ENCODE assay signal across 15 cellular contexts in genomic region chr14:28101992-28102391, GRCh38.
A peak's percentile ranks its signal among the peaks of the same experiment; 100 is the strongest.
DNase-seq lines count a peak whose midpoint lies in the region; TF ChIP-seq lines count a peak whose summit lies in the region.
"Had no signal": no experiment of that assay in that cellular context is flagged by ENCODE, and none has a peak within 500 bp of the region (broad histone marks: within the 10 kb centered on the region; RNA-seq: fewer than 3 reads in every experiment).

No MANE protein-coding gene starts in this region.

- DNase-seq in DMS153 (lab: John Stamatoyannopoulos, UW) = peak; percentile 77
- peak; percentile 92 for DNase-seq in NCI-H1105 treated with DMSO at 0.1 percent for 48 hours (lab: John Stamatoyannopoulos, UW)
- peak; percentile 54 for DNase-seq in NCI-H2227 treated with DMSO at 0.1 percent for 48 hours (lab: John Stamatoyannopoulos, UW)
- DNase-seq in SHP77 treated with DMSO at 0.1 percent for 48 hours (lab: John Stamatoyannopoulos, UW) = peak; percentile 98
- DNase-seq in activated naive CD8-positive, alpha-beta T cell treated with anti-CD3 and anti-CD28 coated beads for 36 hours = no peak
- no peak for DNase-seq in nephron progenitor cell
- DNase-seq in progenitor cell of endocrine pancreas (ENCODE audit: low spot score, unreplicated experiment) = no peak
- DNase-seq in NAMALWA (ENCODE audit: low spot score) = no peak
- DNase-seq: adrenal gland, H7, heart right ventricle, IMR-90, MM.1S, T-helper 2 cell had no signal

- TF ChIP-seq CTCF in nephron progenitor cell (IDR thresholded peaks at IDR 0.05) (no peak), progenitor cell of endocrine pancreas (IDR thresholded peaks at IDR 0.05; ENCODE audit: unreplicated experiment) (no peak)

- H3K27me3 Mint-ChIP-seq in activated naive CD8-positive, alpha-beta T cell treated with anti-CD3 and anti-CD28 coated beads for 36 hours = no peaks in the 10 kb centered on the region
- H3K27me3 Mint-ChIP-seq in nephron progenitor cell (ENCODE audit: low read depth, poor library complexity) (no peaks in the 10 kb centered on the region), progenitor cell of endocrine pancreas (no peaks in the 10 kb centered on the region)

- H3K9me3 Mint-ChIP-seq in activated naive CD8-positive, alpha-beta T cell treated with anti-CD3 and anti-CD28 coated beads for 36 hours = peaks cover 5% of the 10 kb centered on the region
- H3K9me3 Mint-ChIP-seq in nephron progenitor cell (no peaks in the 10 kb centered on the region), progenitor cell of endocrine pancreas (ENCODE audit: low read depth) (peaks cover 3% of the 10 kb centered on the region)

- H3K27ac Mint-ChIP-seq in activated naive CD8-positive, alpha-beta T cell treated with anti-CD3 and anti-CD28 coated beads for 36 hours = no peak overlapping the region
- no peak overlapping the region for H3K27ac Mint-ChIP-seq in nephron progenitor cell
- no peak overlapping the region for H3K27ac Mint-ChIP-seq in progenitor cell of endocrine pancreas
- H3K27ac Mint-ChIP-seq: activated T-helper 2 cell treated with anti-CD3 and anti-CD28 coated beads, Interferon-gamma antibody, Interleukin-2, Interleukin-4, amounts not matched to agents 10 μg/mL and 5 μg/mL and 100 μg/mL, durations not matched to agents 14 hours and 24 hours and 36 hours had no signal

- H3K36me3 Mint-ChIP-seq in activated naive CD8-positive, alpha-beta T cell treated with anti-CD3 and anti-CD28 coated beads for 36 hours = no peaks in the 10 kb centered on the region
- H3K36me3 Mint-ChIP-seq in nephron progenitor cell (ENCODE audit: low read depth) (no peaks in the 10 kb centered on the region), progenitor cell of endocrine pancreas (ENCODE audit: insufficient read depth) (no peaks in the 10 kb centered on the region)

- no peak overlapping the region for H3K4me3 Mint-ChIP-seq in activated naive CD8-positive, alpha-beta T cell treated with anti-CD3 and anti-CD28 coated beads for 36 hours
- H3K4me3 Mint-ChIP-seq in nephron progenitor cell (no peak overlapping the region), progenitor cell of endocrine pancreas (ENCODE audit: low read depth) (no peak overlapping the region)

- no peaks in the 10 kb centered on the region for H3K4me1 Mint-ChIP-seq in activated naive CD8-positive, alpha-beta T cell treated with anti-CD3 and anti-CD28 coated beads for 36 hours
- H3K4me1 Mint-ChIP-seq in nephron progenitor cell (no peaks in the 10 kb centered on the region), progenitor cell of endocrine pancreas (ENCODE audit: low read depth) (no peaks in the 10 kb centered on the region)

Comparison
In these comparisons a context has a peak if more than half of its experiments do, and no peak if none do; other contexts are left out.
1. DNase-seq: peak in DMS153 (single experiment), NCI-H1105 treated with DMSO at 0.1 percent for 48 hours (single experiment), NCI-H2227 treated with DMSO at 0.1 percent for 48 hours (single experiment) and SHP77 treated with DMSO at 0.1 percent for 48 hours (single experiment); none in activated naive CD8-positive, alpha-beta T cell treated with anti-CD3 and anti-CD28 coated beads for 36 hours (single experiment), nephron progenitor cell (single experiment), progenitor cell of endocrine pancreas (single experiment) and NAMALWA (single experiment).